18 cellular contexts compared by ENCODE assay signal in the genomic region with DNA sequence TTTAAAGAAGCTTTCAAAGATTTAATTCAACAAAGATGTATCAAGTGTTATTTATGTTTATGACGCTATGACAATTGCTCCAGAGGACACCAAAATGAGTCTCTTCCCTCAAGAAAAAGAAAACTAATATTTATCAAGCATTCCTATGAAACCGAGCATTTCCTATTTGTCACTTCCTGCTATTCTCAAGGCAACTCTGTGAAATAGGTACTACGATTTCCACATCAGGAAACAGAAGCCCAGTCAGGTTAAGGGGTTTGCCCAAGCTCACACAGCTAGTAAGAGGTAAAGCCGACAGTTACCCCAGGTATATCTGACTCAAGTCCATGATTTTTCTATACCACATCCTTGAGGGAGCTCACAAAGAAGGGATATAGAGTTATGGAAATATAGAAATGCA.
"Had no signal": no experiment of that assay in that cellular context is flagged by ENCODE, and none has a peak within 500 bp of the region (broad histone marks: within the 10 kb centered on the region; RNA-seq: fewer than 3 reads in every experiment).

No MANE protein-coding gene starts in this region.

- ATAC-seq: left lung; naive thymus-derived CD8-positive, alpha-beta T cell; stimulated activated naive CD8-positive, alpha-beta T cell treated with anti-CD3 and anti-CD28 coated beads, Interleukin-15, Interleukin-2, amounts not matched to agents 100 U/mL and 50 U/mL, for 24 hours had no signal

- H3K4me1 ChIP-seq: left lung, upper lobe of left lung had no signal

- H3K27ac ChIP-seq: cardiac muscle cell, left lung, upper lobe of left lung had no signal

- H3K36me3 ChIP-seq: cardiac muscle cell, left lung, upper lobe of left lung had no signal

- H3K4me3 ChIP-seq: cardiac muscle cell, left lung, lung, upper lobe of left lung had no signal

- H3K9me3 Mint-ChIP-seq: activated CD4-positive, alpha-beta memory T cell treated with anti-CD3 and anti-CD28 coated beads for 36 hours; activated naive CD4-positive, alpha-beta T cell treated with anti-CD3 and anti-CD28 coated beads for 36 hours; activated naive CD8-positive, alpha-beta T cell treated with anti-CD3 and anti-CD28 coated beads, Interleukin-2, amount 10 ng/mL, durations not matched to agents 7 days and 5 days; mesothelial cell of epicardium; naive thymus-derived CD8-positive, alpha-beta T cell had no signal

- H3K9me3 ChIP-seq: left lung, upper lobe of left lung had no signal

- H3K4me3 Mint-ChIP-seq: activated CD4-positive, alpha-beta memory T cell treated with anti-CD3 and anti-CD28 coated beads for 36 hours; activated naive CD4-positive, alpha-beta T cell treated with anti-CD3 and anti-CD28 coated beads for 36 hours; activated naive CD8-positive, alpha-beta T cell treated with anti-CD3 and anti-CD28 coated beads, Interleukin-2, amount 10 ng/mL, durations not matched to agents 7 days and 5 days; mesothelial cell of epicardium; naive thymus-derived CD8-positive, alpha-beta T cell had no signal

- DNase-seq: activated CD4-positive, alpha-beta memory T cell treated with anti-CD3 and anti-CD28 coated beads for 36 hours; activated CD4-positive, alpha-beta T cell treated with anti-CD3 and anti-CD28 coated beads for 48 hours; activated effector memory CD4-positive, alpha-beta T cell treated with Interleukin-2 at 50 U/mL for 16 hours; activated naive CD4-positive, alpha-beta T cell treated with anti-CD3 and anti-CD28 coated beads for 36 hours; activated naive CD8-positive, alpha-beta T cell treated with anti-CD3 and anti-CD28 coated beads, Interleukin-2, amount 10 ng/mL, durations not matched to agents 7 days and 5 days; activated T-cell treated with anti-CD3 and anti-CD28 coated beads, Interleukin-2, amount 50 U/mL, for 48 hours; amniotic stem cell; cortex of kidney; effector CD8-positive, alpha-beta T cell; kidney; left lung; naive thymus-derived CD8-positive, alpha-beta T cell; stimulated activated CD4-positive, alpha-beta T cell treated with anti-CD3 and anti-CD28 coated beads, Interleukin-4, amount 100 ng/mL, for 1 hour; stimulated activated naive CD8-positive, alpha-beta T cell treated with anti-CD3 and anti-CD28 coated beads, Interleukin-15, Interleukin-2, amounts not matched to agents 100 U/mL and 50 U/mL, for 24 hours; upper lobe of left lung had no signal

- H3K27me3 ChIP-seq: cardiac muscle cell, upper lobe of left lung had no signal

- H3K27ac Mint-ChIP-seq: activated CD4-positive, alpha-beta memory T cell treated with anti-CD3 and anti-CD28 coated beads for 36 hours; activated naive CD4-positive, alpha-beta T cell treated with anti-CD3 and anti-CD28 coated beads for 36 hours; activated naive CD8-positive, alpha-beta T cell treated with anti-CD3 and anti-CD28 coated beads, Interleukin-2, amount 10 ng/mL, durations not matched to agents 7 days and 5 days; mesothelial cell of epicardium; naive thymus-derived CD8-positive, alpha-beta T cell had no signal

- H3K4me1 Mint-ChIP-seq: activated naive CD8-positive, alpha-beta T cell treated with anti-CD3 and anti-CD28 coated beads, Interleukin-2, amount 10 ng/mL, durations not matched to agents 7 days and 5 days; mesothelial cell of epicardium had no signal

- H3K36me3 Mint-ChIP-seq: activated CD4-positive, alpha-beta memory T cell treated with anti-CD3 and anti-CD28 coated beads for 36 hours; activated naive CD8-positive, alpha-beta T cell treated with anti-CD3 and anti-CD28 coated beads, Interleukin-2, amount 10 ng/mL, durations not matched to agents 7 days and 5 days; mesothelial cell of epicardium; naive thymus-derived CD8-positive, alpha-beta T cell had no signal
